Comparison of ENCODE assay signal across 8 cellular contexts in genomic region chr7:26291699-26292538, GRCh38. TPM values are rescaled to one million over a fixed set of nuclear protein-coding genes. Genes with fewer than 3 reads are reported as not detected.
DNase-seq lines count a peak whose midpoint lies in the region; ATAC-seq and TF ChIP-seq lines count a peak whose summit lies in the region.

Gene SNX10, plus strand, starts transcription at chr7:26291862. Its CDS starts 54,581 bp downstream, at chr7:26346443.

- peak within 1 kb of the TSS; percentile 60 for H2AFZ ChIP-seq in neuron (ENCODE audit: low read depth, low read length)

- peaks cover 14% of the 10 kb centered on the region for H3K27me3 ChIP-seq in neuron (ENCODE audit: insufficient read depth, low read length)

- no peaks in the 10 kb centered on the region for H3K9me3 ChIP-seq in neuron (ENCODE audit: low read length)

- no peaks in the 10 kb centered on the region for H3K36me3 ChIP-seq in neuron (ENCODE audit: insufficient read depth, low read length)

- DNase-seq in CD1c-positive myeloid dendritic cell (ENCODE audit: extremely low spot score) (peak; percentile 78), NOMO-1 treated with DMSO at 0.1 percent for 48 hours (lab: John Stamatoyannopoulos, UW; ENCODE audit: unreplicated experiment) (peak; percentile 69), fibroblast of pulmonary artery (ENCODE audit: low read depth) (no peak)
- DNase-seq in activated T-cell treated with anti-CD3 and anti-CD28 coated beads, Interleukin-2, amount 50 U/mL, for 1 hour, result peak; percentile 76

- peaks cover 3% of the 10 kb centered on the region for H3K4me1 ChIP-seq in neuron (ENCODE audit: insufficient read depth, low read length)

- TF ChIP-seq CTCF in fibroblast of pulmonary artery (IDR thresholded peaks at IDR 0.05; ENCODE audit: low read length, missing control alignments) (no peak), subcutaneous adipose tissue (IDR thresholded peaks at IDR 0.05; ENCODE audit: low read depth) (no peak)

- peak; percentile 76 for ATAC-seq in GM19372 (IDR thresholded peaks at IDR 0.05; ENCODE audit: low read depth, unreplicated experiment)
- ATAC-seq in HG03558 (IDR thresholded peaks at IDR 0.05; ENCODE audit: extremely low read depth, unreplicated experiment), result peak; percentile 58

- H3K4me3 ChIP-seq in fibroblast of pulmonary artery (replicated peaks; ENCODE audit: low read depth, low read length), result peak within 1 kb of the TSS; percentile 41
- H3K4me3 ChIP-seq in neuron (ENCODE audit: low read length), result peak within 1 kb of the TSS; percentile 51

RNA-seq across cellular contexts. Expression of gene SNX10, which starts in this region (rescaled TPM):
- 100 to 1,000 TPM in 1 of 4 donors, 10 to 100 TPM in 3; 23.9 to 150 (median 68.6) TPM for total RNA-seq in subcutaneous adipose tissue
